ENCODE assay signal across 8 cellular contexts in the genomic region with DNA sequence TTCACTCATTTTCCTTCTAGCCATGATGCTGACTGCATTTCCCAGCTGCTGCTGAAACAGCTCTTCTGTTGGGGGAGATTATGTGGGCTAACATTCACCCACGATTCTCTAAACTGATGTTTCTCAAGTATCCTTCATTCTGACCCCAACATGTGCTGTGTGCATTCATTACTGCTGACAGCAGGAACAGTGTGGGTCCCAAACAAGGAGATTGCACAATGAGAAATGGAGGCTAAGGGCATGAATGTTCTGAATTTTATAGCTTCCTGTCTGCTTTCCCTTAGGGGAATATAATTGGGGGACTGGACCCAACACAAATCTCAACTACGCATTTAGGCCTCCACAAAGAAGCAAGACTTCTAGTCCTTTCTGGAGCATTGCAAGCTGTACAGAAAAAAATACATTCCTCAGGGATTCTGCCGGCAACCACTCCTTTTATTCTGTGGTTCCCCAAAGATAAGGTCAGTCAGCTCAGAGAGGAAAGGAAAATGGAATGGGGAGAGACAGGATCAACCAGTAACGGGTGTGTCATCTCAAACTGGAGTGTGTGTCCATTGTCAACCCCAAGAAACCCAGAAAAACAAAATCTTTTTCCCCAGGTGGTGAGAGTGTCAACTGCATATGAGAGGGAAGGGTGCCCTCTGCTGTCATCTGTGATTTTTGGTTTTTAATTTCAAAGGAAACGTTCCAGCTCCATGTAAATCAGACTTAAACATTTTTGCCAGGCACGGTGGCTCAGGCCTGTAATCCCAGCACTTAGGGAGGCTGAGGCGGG.
DNase-seq lines count a peak whose midpoint lies in the region; ATAC-seq and FAIRE-seq lines count a peak whose summit lies in the region.

No MANE protein-coding gene starts in this region.

- H3K9ac ChIP-seq in subcutaneous abdominal adipose tissue (ENCODE audit: low read length in 5 of 5), result no peak overlapping the region

- H3K27me3 ChIP-seq in subcutaneous abdominal adipose tissue (ENCODE audit: control insufficient read depth in 5 of 5, insufficient read depth in 4 of 5, low read length in 5 of 5), result peaks cover 0 to 4% (median 2%) of the 10 kb centered on the region in 5 donors

- H3K4me1 ChIP-seq in subcutaneous abdominal adipose tissue (ENCODE audit: control insufficient read depth in 5 of 5, insufficient read depth in 5 of 5, low read length in 5 of 5), result peaks cover 0 to 17% (median 13%) of the 10 kb centered on the region in 5 donors

- peak overlapping the region; percentile 75 for H3K27ac ChIP-seq in subcutaneous abdominal adipose tissue (ENCODE audit: low read depth, low read length)

- no peak overlapping the region for H3K4me3 ChIP-seq in subcutaneous abdominal adipose tissue (ENCODE audit: low read depth in 1 of 5, low read length in 5 of 5)

- no peaks in the 10 kb centered on the region for H3K36me3 ChIP-seq in subcutaneous abdominal adipose tissue (ENCODE audit: control insufficient read depth in 5 of 5, insufficient read depth in 5 of 5, low read length in 5 of 5)

- no peaks in the 10 kb centered on the region for H3K9me3 ChIP-seq in subcutaneous abdominal adipose tissue (ENCODE audit: control insufficient read depth in 5 of 5, low read length in 5 of 5)

- ATAC-seq in HG02678 (IDR thresholded peaks at IDR 0.05; ENCODE audit: unreplicated experiment) (peak; percentile 54), HG02571 (IDR thresholded peaks at IDR 0.05; ENCODE audit: unreplicated experiment) (no peak)

- FAIRE-seq in endometrium (lab: Jason Lieb, UNC), result peak; percentile 29

- DNase-seq in GM04503 (ENCODE audit: low read depth), result peak; percentile 72
- peak; percentile 18 for DNase-seq in NCI-H2196 treated with DMSO at 0.1 percent for 48 hours (lab: John Stamatoyannopoulos, UW; ENCODE audit: unreplicated experiment)
- DNase-seq in activated CD4-positive, alpha-beta T cell treated with anti-CD3 and anti-CD28 coated beads for 4 hours, result peak; percentile 36 to 55
- DNase-seq in middle frontal gyrus (ENCODE audit: extremely low spot score, low spot score), result peak; percentile 37

Comparison
In these comparisons a context has a peak if more than half of its experiments do, and no peak if none do; other contexts are left out.
1. DNase-seq: peak in every context shown above with its lines; median percentile 72 in GM04503; 46 in activated CD4-positive, alpha-beta T cell treated with anti-CD3 and anti-CD28 coated beads for 4 hours; 37 in middle frontal gyrus; 18 in NCI-H2196 treated with DMSO at 0.1 percent for 48 hours.